18 cellular contexts compared by ENCODE assay signal in genomic region chr5:162931501-162931900, GRCh38.
"Had no signal": no experiment of that assay in that cellular context is flagged by ENCODE, and none has a peak within 500 bp of the region (broad histone marks: within the 10 kb centered on the region; RNA-seq: fewer than 3 reads in every experiment).

No MANE protein-coding gene starts in this region.

- DNase-seq: colonic mucosa; cortex of kidney; dermis blood vessel endothelial cell; dorsolateral prefrontal cortex; effector CD4-positive, alpha-beta T cell; effector CD8-positive, alpha-beta T cell; effector memory CD4-positive, alpha-beta T cell; effector memory CD8-positive, alpha-beta T cell; endodermal cell; erythroblast; esophagus squamous epithelium; foreskin fibroblast; foreskin keratinocyte; foreskin melanocyte; gastrocnemius medialis; glutamatergic neuron; heart left ventricle; heart right ventricle had no signal
